In genomic region chr5:103829585-103829984, GRCh38 we compare ENCODE assay signal across 10 cellular contexts.
DNase-seq lines count a peak whose midpoint lies in the region; ATAC-seq and TF ChIP-seq lines count a peak whose summit lies in the region.
"Had no signal": no experiment of that assay in that cellular context is flagged by ENCODE, and none has a peak within 500 bp of the region (broad histone marks: within the 10 kb centered on the region; RNA-seq: fewer than 3 reads in every experiment).

No MANE protein-coding gene starts in this region.

- 0 out of 2 replicates have a peak, but pooled peaks cover 3% of the 10 kb centered on the region for H3K9me2 ChIP-seq in GM23338 (ENCODE audit: insufficient read depth)

- H3K36me3 ChIP-seq in GM23338 (ENCODE audit: insufficient read depth): no peaks in the 10 kb centered on the region

- no peaks in the 10 kb centered on the region for H3K27me3 ChIP-seq in GM23338 (ENCODE audit: insufficient read depth)

- no peak overlapping the region for H2AFZ ChIP-seq in GM23338

- no peak overlapping the region for H3K4me2 ChIP-seq in GM23338

- H3K36me3 Mint-ChIP-seq in GM23338 (ENCODE audit: low read depth): no peaks in the 10 kb centered on the region
- no peaks in the 10 kb centered on the region for H3K36me3 Mint-ChIP-seq in activated T-helper 17 cell treated with anti-CD3 and anti-CD28 coated beads, Interleukin-2, amount 50 U/mL, for 72 hours (ENCODE audit: low read depth)

- no peaks in the 10 kb centered on the region for H4K20me1 ChIP-seq in GM23338 (replicated peaks; ENCODE audit: insufficient read depth)

- H3K27ac ChIP-seq in GM23338 (ENCODE audit: low read depth): no peak overlapping the region

- H3K79me2 ChIP-seq in GM23338 (replicated peaks; ENCODE audit: insufficient read depth): no peaks in the 10 kb centered on the region

- H3K4me3 ChIP-seq in GM23338 (no peak overlapping the region), foreskin fibroblast (ENCODE audit: low read depth in 1 of 2, low read length in 2 of 2) (no peak overlapping the region)

- no peak for ATAC-seq in GM23338
- no peak for ATAC-seq in activated T-helper 17 cell treated with anti-CD3 and anti-CD28 coated beads, Interleukin-2, amount 50 U/mL, for 72 hours (replicated peaks)
- no peak for ATAC-seq in stimulated activated naive CD8-positive, alpha-beta T cell treated with anti-CD3 and anti-CD28 coated beads, Interleukin-15, amount 100 ng/mL, for 72 hours

- H3K4me3 Mint-ChIP-seq in GM23338: no peak overlapping the region
- H3K4me3 Mint-ChIP-seq in activated T-helper 17 cell treated with anti-CD3 and anti-CD28 coated beads, Interleukin-2, amount 50 U/mL, for 72 hours: no peak overlapping the region
- H3K4me3 Mint-ChIP-seq in stimulated activated naive CD8-positive, alpha-beta T cell treated with anti-CD3 and anti-CD28 coated beads, Interleukin-15, amount 100 ng/mL, for 72 hours: no peak overlapping the region

- no peak overlapping the region for H3K27ac Mint-ChIP-seq in GM23338
- H3K27ac Mint-ChIP-seq in activated T-helper 17 cell treated with anti-CD3 and anti-CD28 coated beads, Interleukin-2, amount 50 U/mL, for 72 hours: no peak overlapping the region
- no peak overlapping the region for H3K27ac Mint-ChIP-seq in stimulated activated naive CD8-positive, alpha-beta T cell treated with anti-CD3 and anti-CD28 coated beads, Interleukin-15, amount 100 ng/mL, for 72 hours

- no peaks in the 10 kb centered on the region for H3K27me3 Mint-ChIP-seq in GM23338 (ENCODE audit: insufficient read depth, low read depth, poor library complexity)
- H3K27me3 Mint-ChIP-seq in activated T-helper 17 cell treated with anti-CD3 and anti-CD28 coated beads, Interleukin-2, amount 50 U/mL, for 72 hours: no peaks in the 10 kb centered on the region
- no peaks in the 10 kb centered on the region for H3K27me3 Mint-ChIP-seq in stimulated activated naive CD8-positive, alpha-beta T cell treated with anti-CD3 and anti-CD28 coated beads, Interleukin-15, amount 100 ng/mL, for 72 hours

- peaks cover 3% of the 10 kb centered on the region; the same call in 2 of the 3 replicates for H3K9me3 Mint-ChIP-seq in GM23338
- peaks cover 14% of the 10 kb centered on the region for H3K9me3 Mint-ChIP-seq in activated T-helper 17 cell treated with anti-CD3 and anti-CD28 coated beads, Interleukin-2, amount 50 U/mL, for 72 hours
- H3K9me3 Mint-ChIP-seq in stimulated activated naive CD8-positive, alpha-beta T cell treated with anti-CD3 and anti-CD28 coated beads, Interleukin-15, amount 100 ng/mL, for 72 hours: peaks cover 9 to 15% of the 10 kb centered on the region in 2 donors

- DNase-seq in AML-193 (lab: John Stamatoyannopoulos, UW) (peak; percentile 3 to 16), GM23338 (ENCODE audit: low spot score) (peak; percentile 64), RKO (ENCODE audit: low spot score) (peak; percentile 9), foreskin fibroblast (no peak), H4 (ENCODE audit: low spot score) (no peak), NCI-H1930 (lab: John Stamatoyannopoulos, UW) (no peak)
- no peak for DNase-seq in stimulated activated naive CD8-positive, alpha-beta T cell treated with anti-CD3 and anti-CD28 coated beads, Interleukin-15, amount 100 ng/mL, for 72 hours
- DNase-seq: COR-L47, SW 1271 had no signal

- TF ChIP-seq CTCF in GM23338 (conservative IDR thresholded peaks at IDR 0.05; ENCODE audit: low read depth in 2 of 2): peak; percentile 68 to 91
- peak; percentile 13 for TF ChIP-seq CTCF in foreskin fibroblast (IDR thresholded peaks at IDR 0.05; ENCODE audit: low read depth, low read length)

- no peaks in the 10 kb centered on the region for H3F3A ChIP-seq in GM23338 (replicated peaks; ENCODE audit: low read depth)

- H3K4me1 Mint-ChIP-seq in GM23338: no peaks in the 10 kb centered on the region
- H3K4me1 Mint-ChIP-seq in activated T-helper 17 cell treated with anti-CD3 and anti-CD28 coated beads, Interleukin-2, amount 50 U/mL, for 72 hours: no peaks in the 10 kb centered on the region
- H3K4me1 Mint-ChIP-seq in stimulated activated naive CD8-positive, alpha-beta T cell treated with anti-CD3 and anti-CD28 coated beads, Interleukin-15, amount 100 ng/mL, for 72 hours: no peaks in the 10 kb centered on the region

- H3K4me1 ChIP-seq in GM23338 (ENCODE audit: insufficient read depth): no peaks in the 10 kb centered on the region

TF ChIP-seq in GM23338, 12 proteins besides CTCF, POLR2A, EP300 and RAD21:
- no peak for TF ChIP-seq JUNB (IDR thresholded peaks at IDR 0.05; ENCODE audit: unreplicated experiment)
- no peak for TF ChIP-seq STAT1 (IDR thresholded peaks at IDR 0.05; ENCODE audit: unreplicated experiment)
TF ChIP-seq in GM23338: peak in this region for 0.

Comparison
In these comparisons a context has a peak if more than half of its experiments do, and no peak if none do; other contexts are left out.
1. DNase-seq: peak in AML-193 (2 of 2), GM23338 (single experiment) and RKO (single experiment); none in foreskin fibroblast (0 of 2), H4 (single experiment), NCI-H1930 (0 of 2) and stimulated activated naive CD8-positive, alpha-beta T cell treated with anti-CD3 and anti-CD28 coated beads, Interleukin-15, amount 100 ng/mL, for 72 hours (0 of 2).